Comparison of ENCODE assay signal across 1 cellular context in the genomic region with DNA sequence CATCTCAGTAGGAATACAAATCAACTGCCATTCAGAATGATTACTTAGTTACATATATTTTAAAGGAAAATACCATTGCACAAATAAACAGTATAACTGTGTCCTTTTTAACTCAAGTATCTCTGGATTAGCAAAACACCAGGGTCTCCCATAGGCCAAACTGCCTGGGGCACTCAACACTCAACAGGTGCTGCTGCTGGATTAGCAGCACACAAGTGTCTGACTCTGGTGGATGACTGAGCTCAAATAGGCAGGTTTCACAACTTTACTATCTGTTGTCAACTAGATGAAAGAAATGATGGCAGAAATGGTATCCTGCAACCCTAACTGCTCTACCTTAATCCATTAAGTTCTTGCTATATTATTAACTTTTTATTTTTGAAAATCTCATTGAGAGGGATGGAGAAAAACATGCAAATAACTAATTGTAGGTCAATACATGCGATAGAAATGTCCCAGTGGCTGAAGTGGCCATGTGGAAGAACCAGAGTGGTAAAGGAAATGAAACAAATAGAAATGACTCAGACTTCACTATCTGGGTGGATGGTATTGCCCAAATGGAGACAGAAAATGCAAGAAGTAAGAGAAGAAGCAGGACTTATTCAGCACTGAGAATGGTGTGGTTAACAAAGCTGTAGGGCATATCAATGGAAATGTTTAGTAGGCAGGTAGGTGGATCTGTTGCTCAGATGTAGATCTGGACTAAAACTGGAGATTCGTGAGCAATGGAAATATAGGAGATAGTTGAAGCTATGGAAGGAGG.
TF ChIP-seq lines count a peak whose summit lies in the region.

No MANE protein-coding gene starts in this region.

TF ChIP-seq in IMR-90, 13 proteins besides CTCF, POLR2A, EP300 and RAD21:
- TF ChIP-seq, protein P1, sequence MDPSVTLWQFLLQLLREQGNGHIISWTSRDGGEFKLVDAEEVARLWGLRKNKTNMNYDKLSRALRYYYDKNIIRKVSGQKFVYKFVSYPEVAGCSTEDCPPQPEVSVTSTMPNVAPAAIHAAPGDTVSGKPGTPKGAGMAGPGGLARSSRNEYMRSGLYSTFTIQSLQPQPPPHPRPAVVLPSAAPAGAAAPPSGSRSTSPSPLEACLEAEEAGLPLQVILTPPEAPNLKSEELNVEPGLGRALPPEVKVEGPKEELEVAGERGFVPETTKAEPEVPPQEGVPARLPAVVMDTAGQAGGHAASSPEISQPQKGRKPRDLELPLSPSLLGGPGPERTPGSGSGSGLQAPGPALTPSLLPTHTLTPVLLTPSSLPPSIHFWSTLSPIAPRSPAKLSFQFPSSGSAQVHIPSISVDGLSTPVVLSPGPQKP (IDR thresholded peaks at IDR 0.05; ENCODE audit: borderline replicate concordance, low read depth, low read length), result no peak
- TF ChIP-seq FOS (IDR thresholded peaks at IDR 0.05; ENCODE audit: low read depth, low read length), result no peak
